8 cellular contexts compared by ENCODE assay signal in the genomic region with DNA sequence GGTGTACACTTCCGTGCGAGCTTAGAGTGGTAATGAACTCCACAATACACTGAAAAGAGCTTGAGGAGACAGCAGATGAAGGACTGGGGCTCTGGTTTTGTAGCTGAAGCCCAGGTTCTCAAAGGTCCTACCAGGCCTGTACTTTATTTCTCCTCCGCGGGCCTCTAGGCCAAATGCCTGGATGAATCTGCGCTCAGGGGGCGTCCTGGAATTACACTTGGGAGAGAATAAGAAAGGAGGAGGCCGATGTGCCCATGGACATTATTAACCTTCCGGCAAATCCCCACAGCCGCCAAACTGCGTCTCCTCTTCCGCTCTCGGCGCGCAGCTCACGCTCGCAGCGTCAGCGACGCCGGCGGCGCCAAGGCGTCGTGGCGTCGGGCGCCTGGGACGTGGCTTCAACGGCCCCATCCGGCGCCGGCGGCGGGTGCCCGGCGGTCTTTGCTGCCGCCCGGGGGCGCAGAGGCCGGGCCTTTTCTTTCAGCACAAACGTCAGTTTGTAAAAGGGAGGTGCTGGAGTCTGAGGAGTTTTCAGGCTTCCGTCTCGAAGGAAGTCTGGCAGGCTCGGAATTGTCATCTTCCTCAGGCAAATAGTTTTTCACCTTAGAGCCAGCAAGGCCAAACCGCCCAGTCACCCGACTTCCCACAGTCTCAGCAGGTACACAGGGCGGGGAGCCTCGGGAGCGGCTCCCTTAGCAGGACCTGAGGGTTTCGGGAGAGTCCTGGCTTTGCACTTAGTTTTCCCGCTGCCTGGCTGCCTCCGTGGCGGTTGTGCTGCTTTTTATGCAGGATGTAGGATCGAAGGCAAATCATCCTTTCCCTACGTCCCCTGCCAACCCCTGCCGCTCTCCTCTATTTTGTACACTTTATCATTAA. TPM values are rescaled to one million over a fixed set of nuclear protein-coding genes. Genes with fewer than 3 reads are reported as not detected.
DNase-seq lines count a peak whose midpoint lies in the region; ATAC-seq lines count a peak whose summit lies in the region.

A gene (plus strand): TSS at position 401 of the 876 bp plus-strand sequence. CDS start 5,503 bp downstream, outside the sequence.

- ATAC-seq in GM21526 (IDR thresholded peaks at IDR 0.05; ENCODE audit: low FRiP score, unreplicated experiment), result peak; percentile 98

- peak within 1 kb of the TSS; percentile 97 to 99 for H3K27ac ChIP-seq in esophagus (ENCODE audit: low read depth in 2 of 2, low read length in 1 of 2)

- DNase-seq in DMS114 treated with DMSO at 0.1 percent for 48 hours (lab: John Stamatoyannopoulos, UW; ENCODE audit: unreplicated experiment), result peak; percentile 87
- DNase-seq in HuH-7.5 (ENCODE audit: low spot score), result peak; percentile 54
- peak; percentile 95 for DNase-seq in OCI-M1 (lab: John Stamatoyannopoulos, UW)
- peak; percentile 86 for DNase-seq in activated T-cell treated with anti-CD3 and anti-CD28 coated beads for 48 hours (ENCODE audit: low read depth)
- peak; percentile 65 to 70 for DNase-seq in stimulated activated CD8-positive, alpha-beta memory T cell treated with anti-CD3 and anti-CD28 coated beads, Interleukin-7, amount 100 ng/mL, for 1 hour (ENCODE audit: low read depth in 2 of 2)

- H3K4me3 ChIP-seq in esophagus (ENCODE audit: low read depth in 1 of 2, low read length in 2 of 2), result peak within 1 kb of the TSS; percentile 70 to 73
- H3K4me3 ChIP-seq in mucosa of stomach (ENCODE audit: low read length), result peak within 1 kb of the TSS; percentile 94

- 0 to 1% methylated on average over 55 to 56 of the region's 56 CpGs for whole genome bisulfite sequencing in esophagus, 2 donors

- H3K27me3 ChIP-seq in esophagus (ENCODE audit: control insufficient read depth in 1 of 2, insufficient read depth in 2 of 2, low read length in 2 of 2) (no peaks in the 10 kb centered on the region), mucosa of stomach (ENCODE audit: control insufficient read depth, insufficient read depth, low read length) (no peaks in the 10 kb centered on the region)

- no peaks in the 10 kb centered on the region for H3K36me3 ChIP-seq in esophagus (ENCODE audit: control insufficient read depth in 2 of 2, insufficient read depth in 2 of 2, low read length in 1 of 2)
- H3K36me3 ChIP-seq in mucosa of stomach (ENCODE audit: control insufficient read depth, insufficient read depth, low read length), result no peaks in the 10 kb centered on the region

- H3K9me3 ChIP-seq in esophagus (ENCODE audit: control insufficient read depth in 2 of 2, insufficient read depth in 1 of 2, low read depth in 1 of 2, low read length in 1 of 2) (no peaks in the 10 kb centered on the region), mucosa of stomach (ENCODE audit: control insufficient read depth, low read length) (no peaks in the 10 kb centered on the region)

- H3K4me1 ChIP-seq in esophagus (ENCODE audit: control insufficient read depth in 2 of 2, insufficient read depth in 2 of 2, low read length in 1 of 2) (no peaks in the 10 kb centered on the region), mucosa of stomach (ENCODE audit: control insufficient read depth, insufficient read depth, low read length) (peaks cover 9% of the 10 kb centered on the region)

- peak within 1 kb of the TSS; percentile 97 for H3K9ac ChIP-seq in mucosa of stomach (ENCODE audit: low read length)

RNA-seq across cellular contexts. Expression of the gene that starts here (rescaled TPM):
- polyA plus RNA-seq in esophagus, result under 1 TPM; 0.46 to 0.96 TPM

Comparison
In these comparisons a context has a peak if more than half of its experiments do, and no peak if none do; other contexts are left out.
1. Peak in every context shown above with its lines: DNase-seq, ATAC-seq, H3K4me3 ChIP-seq and H3K27ac ChIP-seq.